22 cellular contexts compared by ENCODE assay signal in the genomic region with DNA sequence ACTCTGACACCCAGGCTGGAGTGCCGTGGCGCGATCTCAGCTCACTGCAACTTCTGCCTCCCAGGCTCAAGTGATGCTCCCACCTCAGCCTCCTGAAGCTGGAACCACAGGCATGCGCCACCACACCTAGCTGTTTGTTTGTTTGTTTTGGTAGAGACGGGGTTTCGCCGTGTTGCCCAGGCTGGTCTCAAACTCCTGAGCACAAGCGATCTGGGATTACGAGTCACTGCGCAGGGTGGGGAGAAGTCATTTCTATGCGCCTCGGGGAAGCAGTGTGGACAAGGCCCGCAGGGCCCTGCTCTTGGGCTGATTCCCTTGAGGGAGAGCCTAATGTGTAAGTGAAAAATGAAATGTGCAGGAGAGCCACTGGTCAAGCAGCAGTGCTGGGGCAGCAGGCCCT. TPM values are rescaled to one million over a fixed set of nuclear protein-coding genes. Genes with fewer than 3 reads are reported as not detected.
DNase-seq lines count a peak whose midpoint lies in the region; ATAC-seq, FAIRE-seq and TF ChIP-seq lines count a peak whose summit lies in the region.
"Had no signal": no experiment of that assay in that cellular context is flagged by ENCODE, and none has a peak within 500 bp of the region (broad histone marks: within the 10 kb centered on the region; RNA-seq: fewer than 3 reads in every experiment).

No MANE protein-coding gene starts in this region.

- no peaks in the 10 kb centered on the region for H3K79me2 ChIP-seq in K562 (ENCODE audit: control insufficient read depth, insufficient read depth, low read length)
- no peaks in the 10 kb centered on the region for H3K79me2 ChIP-seq in trophoblast cell (ENCODE audit: control insufficient read depth, insufficient read depth, low read length, poor library complexity)

- POLR2A ChIA-PET in K562 (lab: Yijun Ruan, JAX), result interaction anchor here (0.6 kb wide), 1 partner anchor 425 kb away, joined by 4 read pairs; no protein-coding TSS in a partner anchor

- no peak overlapping the region for H2AK5ac ChIP-seq in trophoblast cell (ENCODE audit: low read length)

- no peaks in the 10 kb centered on the region for H3K9me1 ChIP-seq in K562 (ENCODE audit: control insufficient read depth, insufficient read depth, low read length)

- no peaks in the 10 kb centered on the region for H3K36me3 ChIP-seq in K562 (ENCODE audit: control insufficient read depth, insufficient read depth, low read length)
- H3K36me3 ChIP-seq in endodermal cell (ENCODE audit: control insufficient read depth, insufficient read depth, low read length), result no peaks in the 10 kb centered on the region
- H3K36me3 ChIP-seq in trophoblast cell (ENCODE audit: control insufficient read depth in 1 of 2, insufficient read depth in 2 of 2, low read length in 2 of 2), result no peaks in the 10 kb centered on the region
- H3K36me3 ChIP-seq in upper lobe of right lung, result no peaks in the 10 kb centered on the region
- no peaks in the 10 kb centered on the region for H3K36me3 ChIP-seq in right atrium auricular region
- H3K36me3 ChIP-seq: BE2C; BLaER1 treated with 17β-estradiol and CSF1 and Interleukin-3, amounts not matched to agents 10 nM and 100 nM had no signal

- 71% methylated on average over 13 of the region's 13 CpGs for whole genome bisulfite sequencing in K562 (ENCODE audit: insufficient coverage, low coverage, missing lambda C conversion rate)
- 79 to 86% methylated on average over 12 to 13 of the region's 13 CpGs for WGBS in endodermal cell (ENCODE audit: insufficient coverage in 1 of 2, insufficient read length in 1 of 2), 2 experiments
- no CpG with 5 or more reads among the region's 13 CpGs for WGBS in trophoblast cell (ENCODE audit: extremely low coverage, insufficient coverage, insufficient read length)

- no peak overlapping the region for H3K27ac Mint-ChIP-seq in endodermal cell
- no peak overlapping the region for H3K27ac Mint-ChIP-seq in activated T-helper 1 cell treated with anti-CD3 and anti-CD28 coated beads, Interleukin-12 subunit alpha, Interleukin-12 subunit beta, Interleukin-2, Interleukin-4 antibody, amounts not matched to agents 30 ng/mL and 10 ng/mL and 1 ng/mL, durations not matched to agents 14 hours and 24 hours and 36 hours
- H3K27ac Mint-ChIP-seq: CD14-positive monocyte; CD4-positive, alpha-beta T cell; CD8-positive, alpha-beta memory T cell; H9 had no signal

- peaks cover 6% of the 10 kb centered on the region for H3K4me1 Mint-ChIP-seq in endodermal cell
- no peaks in the 10 kb centered on the region for H3K4me1 Mint-ChIP-seq in activated T-helper 1 cell treated with anti-CD3 and anti-CD28 coated beads, Interleukin-12 subunit alpha, Interleukin-12 subunit beta, Interleukin-2, Interleukin-4 antibody, amounts not matched to agents 30 ng/mL and 10 ng/mL and 1 ng/mL, durations not matched to agents 14 hours and 24 hours and 36 hours (ENCODE audit: low read depth)
- H3K4me1 Mint-ChIP-seq: CD8-positive, alpha-beta memory T cell had no signal

- no TSS peak for BruUV-seq in K562 (replicated peaks; lab: Mats Ljungman, UMichigan)

- H2BK12ac ChIP-seq in trophoblast cell (ENCODE audit: low read length), result no peak overlapping the region

- FAIRE-seq in K562 (lab: Jason Lieb, UNC), result no peak
- FAIRE-seq: D721Med, GM12892, GM19239 had no signal

- ATAC-seq in K562 (no peak), upper lobe of right lung (no peak)
- ATAC-seq: HCT116 had no signal

- no peak overlapping the region for H3K4ac ChIP-seq in trophoblast cell (ENCODE audit: low read depth, low read length)

- H3K4me3 ChIP-seq in K562 (no peak overlapping the region), endodermal cell (ENCODE audit: low read length) (no peak overlapping the region), trophoblast cell (ENCODE audit: low read depth, low read length) (no peak overlapping the region), upper lobe of right lung (no peak overlapping the region), right atrium auricular region (no peak overlapping the region)
- H3K4me3 ChIP-seq: BLaER1 treated with 17β-estradiol and CSF1 and Interleukin-3, amounts not matched to agents 10 nM and 100 nM; GM23248 had no signal

- H3K27ac ChIP-seq in K562 (ENCODE audit: extremely low read depth, low read depth, low read length), result no peak overlapping the region
- no peak overlapping the region for H3K27ac ChIP-seq in endodermal cell (ENCODE audit: low read depth, low read length)
- no peak overlapping the region for H3K27ac ChIP-seq in trophoblast cell (ENCODE audit: low read depth, low read length)
- H3K27ac ChIP-seq in upper lobe of right lung, result no peak overlapping the region
- no peak overlapping the region for H3K27ac ChIP-seq in right atrium auricular region
- H3K27ac ChIP-seq: BLaER1 treated with 17β-estradiol and CSF1 and Interleukin-3, amounts not matched to agents 10 nM and 100 nM; GM23248 had no signal

- no peaks in the 10 kb centered on the region for H3K36me3 Mint-ChIP-seq in endodermal cell (ENCODE audit: low read depth)
- H3K36me3 Mint-ChIP-seq in activated T-helper 1 cell treated with anti-CD3 and anti-CD28 coated beads, Interleukin-12 subunit alpha, Interleukin-12 subunit beta, Interleukin-2, Interleukin-4 antibody, amounts not matched to agents 30 ng/mL and 10 ng/mL and 1 ng/mL, durations not matched to agents 14 hours and 24 hours and 36 hours (ENCODE audit: low read depth), result no peaks in the 10 kb centered on the region
- H3K36me3 Mint-ChIP-seq: CD14-positive monocyte; CD8-positive, alpha-beta memory T cell had no signal

- H4K12ac ChIP-seq in trophoblast cell (ENCODE audit: low read depth, low read length), result no peak overlapping the region

- no peaks in the 10 kb centered on the region for H3K9me3 Mint-ChIP-seq in endodermal cell
- H3K9me3 Mint-ChIP-seq in activated T-helper 1 cell treated with anti-CD3 and anti-CD28 coated beads, Interleukin-12 subunit alpha, Interleukin-12 subunit beta, Interleukin-2, Interleukin-4 antibody, amounts not matched to agents 30 ng/mL and 10 ng/mL and 1 ng/mL, durations not matched to agents 14 hours and 24 hours and 36 hours, result no peaks in the 10 kb centered on the region
- H3K9me3 Mint-ChIP-seq: CD4-positive, alpha-beta T cell; CD8-positive, alpha-beta memory T cell; H9 had no signal

- no peak overlapping the region for H2BK5ac ChIP-seq in trophoblast cell (ENCODE audit: low read depth, low read length, poor library complexity)

- H3K27me3 ChIP-seq in K562 (ENCODE audit: control insufficient read depth in 2 of 2, insufficient read depth in 2 of 2, low read length in 2 of 2) (peaks cover 0 to 15% of the 10 kb centered on the region in 2 experiments; a peak in 2 of 5 replicates), endodermal cell (ENCODE audit: control insufficient read depth, insufficient read depth, low read length, poor library complexity, severe bottlenecking) (no peaks in the 10 kb centered on the region), trophoblast cell (ENCODE audit: insufficient read depth, low read length) (no peaks in the 10 kb centered on the region), upper lobe of right lung (peaks cover 6% of the 10 kb centered on the region), right atrium auricular region (no peaks in the 10 kb centered on the region)
- H3K27me3 ChIP-seq: BE2C; BLaER1 treated with 17β-estradiol and CSF1 and Interleukin-3, amounts not matched to agents 10 nM and 100 nM had no signal

- TF ChIP-seq EP300 in K562 (IDR thresholded peaks at IDR 0.05; ENCODE audit: low read length), result no peak

- TF ChIP-seq RAD21 in K562 (CRISPR knock-in tag; conservative IDR thresholded peaks at IDR 0.05 in 1 of 2, IDR thresholded peaks at IDR 0.05 in 1 of 2), result no peak

- no peak overlapping the region for H4K8ac ChIP-seq in trophoblast cell (ENCODE audit: low read depth, low read length)

- CTCF ChIA-PET in K562 (lab: Yijun Ruan, JAX; ENCODE audit: low intra/inter-chr PET ratio), result interaction anchor here (0.9 kb wide), 1 partner anchor 17 kb away, joined by 3 read pairs; no protein-coding TSS in a partner anchor

- H3K9ac ChIP-seq in K562 (ENCODE audit: insufficient read depth in 1 of 2, low read depth in 2 of 2, low read length in 2 of 2) (peak overlapping the region in 1 of 2 experiments; percentile 32; a peak in 1 of 4 replicates), endodermal cell (ENCODE audit: extremely low read depth, low read length, poor library complexity, severe bottlenecking) (no peak overlapping the region), trophoblast cell (ENCODE audit: low read length) (no peak overlapping the region)
- H3K9ac ChIP-seq: BLaER1 treated with 17β-estradiol and CSF1 and Interleukin-3, amounts not matched to agents 10 nM and 100 nM; GM23248 had no signal

- 0 out of 6 replicates have a peak, but pooled peaks of 1 of the 3 experiments have one; percentile 3 for TF ChIP-seq CTCF in K562 (IDR thresholded peaks at IDR 0.05 in 2 of 3, conservative IDR thresholded peaks at IDR 0.05 in 1 of 3; ENCODE audit: insufficient read depth in 2 of 3, low read depth in 1 of 3, low read length in 3 of 3)
- no peak for TF ChIP-seq CTCF in endodermal cell (conservative IDR thresholded peaks at IDR 0.05)
- TF ChIP-seq CTCF in upper lobe of right lung (IDR thresholded peaks at IDR 0.05), result no peak
- no peak for TF ChIP-seq CTCF in right atrium auricular region (IDR thresholded peaks at IDR 0.05)

- H3K79me1 ChIP-seq in trophoblast cell (ENCODE audit: low read length), result no peaks in the 10 kb centered on the region

- intact Hi-C loops in K562 (cut with micrococcal nuclease) (loop anchor here (2.0 kb wide), 1 partner anchor 50 kb away; no protein-coding TSS in a partner anchor), upper lobe of right lung (cut with DNase I) (no loop called here)
- intact Hi-C loops in activated T-helper 1 cell treated with anti-CD3 and anti-CD28 coated beads, Interleukin-12 subunit alpha, Interleukin-12 subunit beta, Interleukin-2, Interleukin-4 antibody, amounts not matched to agents 30 ng/mL and 10 ng/mL and 1 ng/mL, durations not matched to agents 14 hours and 24 hours and 36 hours (cut with micrococcal nuclease), result no loop called here

- H3K9me3 ChIP-seq in K562 (replicated peaks; ENCODE audit: control insufficient read depth, insufficient read depth, low read depth, low read length) (no peaks in the 10 kb centered on the region), endodermal cell (ENCODE audit: control insufficient read depth, low read length) (no peaks in the 10 kb centered on the region), trophoblast cell (ENCODE audit: insufficient read depth, low read depth, low read length) (no peaks in the 10 kb centered on the region), upper lobe of right lung (no peaks in the 10 kb centered on the region), right atrium auricular region (no peaks in the 10 kb centered on the region)
- H3K9me3 ChIP-seq: BE2C; BLaER1 treated with 17β-estradiol and CSF1 and Interleukin-3, amounts not matched to agents 10 nM and 100 nM had no signal

- H3K4me3 Mint-ChIP-seq in endodermal cell, result no peak overlapping the region
- H3K4me3 Mint-ChIP-seq in activated T-helper 1 cell treated with anti-CD3 and anti-CD28 coated beads, Interleukin-12 subunit alpha, Interleukin-12 subunit beta, Interleukin-2, Interleukin-4 antibody, amounts not matched to agents 30 ng/mL and 10 ng/mL and 1 ng/mL, durations not matched to agents 14 hours and 24 hours and 36 hours, result no peak overlapping the region
- H3K4me3 Mint-ChIP-seq: CD14-positive monocyte; CD4-positive, alpha-beta T cell; H9 had no signal

- DNase-seq in K562 (ENCODE audit: extremely low read depth in 1 of 4, low spot score in 3 of 4) (no peak), endodermal cell (peak; percentile 41), trophoblast cell (peak; percentile 83 to 96), upper lobe of right lung (peak; percentile 55), right atrium auricular region (ENCODE audit: low spot score) (no peak), NCI-H446 treated with DMSO at 0.1 percent for 48 hours (lab: John Stamatoyannopoulos, UW) (no peak), mucosa of gallbladder (ENCODE audit: low spot score) (no peak)
- DNase-seq in activated T-helper 1 cell treated with anti-CD3 and anti-CD28 coated beads, Interleukin-12 subunit alpha, Interleukin-12 subunit beta, Interleukin-2, Interleukin-4 antibody, amounts not matched to agents 30 ng/mL and 10 ng/mL and 1 ng/mL, durations not matched to agents 14 hours and 24 hours and 36 hours (ENCODE audit: low spot score), result no peak
- DNase-seq: BE2C; CD4-positive, alpha-beta T cell; CD8-positive, alpha-beta memory T cell; DMS53; DMS79 treated with DMSO at 0.1 percent for 48 hours; GF-D8; GM23248 had no signal

- TF ChIP-seq POLR2A in K562 (conservative IDR thresholded peaks at IDR 0.05), result no peak

- peaks cover 16 to 33% of the 10 kb centered on the region in 2 experiments; a peak in 4 of 5 replicates for H3K4me1 ChIP-seq in K562 (replicated peaks in 1 of 2; ENCODE audit: control insufficient read depth in 2 of 2, insufficient read depth in 2 of 2, low read length in 2 of 2)
- no peaks in the 10 kb centered on the region for H3K4me1 ChIP-seq in endodermal cell (ENCODE audit: control insufficient read depth, insufficient read depth, low read length)
- peaks cover 0 to 4% of the 10 kb centered on the region in 2 experiments for H3K4me1 ChIP-seq in trophoblast cell (ENCODE audit: control insufficient read depth in 1 of 2, insufficient read depth in 2 of 2, low read length in 2 of 2)
- H3K4me1 ChIP-seq in upper lobe of right lung, result no peaks in the 10 kb centered on the region
- peaks cover 0 to 5% of the 10 kb centered on the region in 2 donors for H3K4me1 ChIP-seq in right atrium auricular region
- H3K4me1 ChIP-seq: BE2C; BLaER1 treated with 17β-estradiol and CSF1 and Interleukin-3, amounts not matched to agents 10 nM and 100 nM had no signal

- in situ Hi-C loops in K562 (cut with MboI), result no loop called here

- H4K91ac ChIP-seq in trophoblast cell (ENCODE audit: low read depth, low read length), result no peak overlapping the region

- H3K4me2 ChIP-seq in K562 (ENCODE audit: insufficient read depth, low read length), result no peak overlapping the region
- no peak overlapping the region for H3K4me2 ChIP-seq in trophoblast cell (ENCODE audit: low read length)
- H3K4me2 ChIP-seq: BLaER1 treated with 17β-estradiol and CSF1 and Interleukin-3, amounts not matched to agents 10 nM and 100 nM had no signal

- H2BK120ac ChIP-seq in trophoblast cell (ENCODE audit: insufficient read depth, low read length, poor library complexity), result no peak overlapping the region

- no peaks in the 10 kb centered on the region for H4K20me1 ChIP-seq in K562 (replicated peaks; ENCODE audit: control insufficient read depth, insufficient read depth, low read length)
- H4K20me1 ChIP-seq: BLaER1 treated with 17β-estradiol and CSF1 and Interleukin-3, amounts not matched to agents 10 nM and 100 nM had no signal

- H3K23ac ChIP-seq in trophoblast cell (ENCODE audit: low read length), result no peak overlapping the region

- no peak overlapping the region for H2AFZ ChIP-seq in K562 (ENCODE audit: low read depth, low read length)
- H2AFZ ChIP-seq in trophoblast cell (ENCODE audit: insufficient read depth, low read length, poor library complexity), result no peak overlapping the region
- H2AFZ ChIP-seq: GM23248 had no signal

- H3K14ac ChIP-seq in trophoblast cell (ENCODE audit: low read length), result no peak overlapping the region

- no peak overlapping the region for H3K18ac ChIP-seq in trophoblast cell (ENCODE audit: low read length)

- peaks cover 1% of the 10 kb centered on the region for H3K27me3 Mint-ChIP-seq in endodermal cell (ENCODE audit: insufficient read depth)
- peaks cover 1% of the 10 kb centered on the region for H3K27me3 Mint-ChIP-seq in activated T-helper 1 cell treated with anti-CD3 and anti-CD28 coated beads, Interleukin-12 subunit alpha, Interleukin-12 subunit beta, Interleukin-2, Interleukin-4 antibody, amounts not matched to agents 30 ng/mL and 10 ng/mL and 1 ng/mL, durations not matched to agents 14 hours and 24 hours and 36 hours (ENCODE audit: insufficient read depth)

RNA-seq across cellular contexts. Expression of gene SEPTIN5, which starts 19.6 kb away (rescaled TPM):
- 625 and 1,610 TPM in 2 replicates for total RNA-seq in K562 (2011; cell fraction: chromatin; rRNA removed; ENCODE audit: low replicate concordance)
- total RNA-seq in K562 (2011; cell fraction: nucleolus; rRNA removed), result 538 and 650 TPM in 2 replicates
- total RNA-seq in K562 (2011; cell fraction: nucleoplasm; rRNA removed), result 407 and 495 TPM in 2 replicates
- total RNA-seq in K562 (2014; rRNA removed) (116 and 125 TPM in 2 replicates), K562 (2014; rRNA removed; fragmentation: Illumina TruSeq; extraction: Trizol) (92.5 and 94.6 TPM in 2 replicates), K562 (2015; rRNA removed; fragmentation: Illumina TruSeq; extraction: Trizol) (28.1 and 34.9 TPM in 2 replicates), K562 (2021) (177 and 195 TPM in 2 replicates), endodermal cell (10 to 100 TPM in 1 of 2 donors, 1 to 10 TPM in 1; 9.8 to 20.0 TPM), upper lobe of right lung (11.5 TPM), right atrium auricular region (100 to 1,000 TPM; 162 to 287 TPM), mucosa of gallbladder (20.5 TPM)
- polyA plus RNA-seq in K562 (2011; rRNA removed) (119 and 238 TPM in 2 replicates), K562 (2014; fragmentation: Illumina TruSeq; extraction: Trizol) (135 and 164 TPM in 2 replicates), K562 (2014; fragmentation: Nextera tagmentation; extraction: Ambion mirVana) (1 to 10 TPM in 1 of 2 experiments, under 1 TPM in 1; 0.03 to 1.9 TPM), K562 (2014; rRNA removed) (129 and 135 TPM in 2 replicates)
- polyA plus RNA-seq in K562 (2011; cell fraction: cytosol; rRNA removed), result 143 and 156 TPM in 2 replicates
- polyA plus RNA-seq in K562 (2011; cell fraction: nucleus; rRNA removed), result 671 and 957 TPM in 2 replicates
- 122 and 123 TPM in 2 replicates for polyA plus RNA-seq in K562 (2012)
- 306 and 458 TPM in 2 replicates for polyA minus RNA-seq in K562 (2011; rRNA and poly(A)+ RNA removed)
- polyA minus RNA-seq in K562 (2011; cell fraction: cytosol; rRNA and poly(A)+ RNA removed), result 83.2 and 205 TPM in 2 replicates
- polyA minus RNA-seq in K562 (2011; cell fraction: nucleus; rRNA and poly(A)+ RNA removed), result 284 and 666 TPM in 2 replicates
- 45.2 TPM for polyA plus RNA-seq in endodermal cell (2013, experiment 1 of 2)
- 45.0 TPM for polyA plus RNA-seq in endodermal cell (2013, experiment 2 of 2)
- 1.5 TPM in 2 replicates for polyA plus RNA-seq in trophoblast cell (2013)
- 0.98 and 1.3 TPM in 2 replicates for total RNA-seq in activated T-helper 1 cell treated with anti-CD3 and anti-CD28 coated beads, Interleukin-12 subunit alpha, Interleukin-12 subunit beta, Interleukin-2, Interleukin-4 antibody, amounts not matched to agents 30 ng/mL and 10 ng/mL and 1 ng/mL, durations not matched to agents 14 hours and 24 hours and 36 hours
- polyA plus RNA-seq: CD8-positive, alpha-beta memory T cell had no signal

RNA-seq across cellular contexts. Expression of gene GP1BB, which starts 28.6 kb away (rescaled TPM):
- total RNA-seq in K562 (2011; cell fraction: chromatin; rRNA removed; ENCODE audit: low replicate concordance), result 12.5 and 89.3 TPM in 2 replicates
- 145 and 149 TPM in 2 replicates for total RNA-seq in K562 (2011; cell fraction: nucleolus; rRNA removed)
- 44.7 and 52.3 TPM in 2 replicates for total RNA-seq in K562 (2011; cell fraction: nucleoplasm; rRNA removed)
- total RNA-seq in K562 (2014; rRNA removed) (85.2 and 90.0 TPM in 2 replicates), K562 (2014; rRNA removed; fragmentation: Illumina TruSeq; extraction: Trizol) (2.1 and 2.8 TPM in 2 replicates), K562 (2015; rRNA removed; fragmentation: Illumina TruSeq; extraction: Trizol) (1.6 and 5.2 TPM in 2 replicates), K562 (2021) (139 and 162 TPM in 2 replicates), endodermal cell (under 1 TPM; 0.48 to 0.62 TPM), upper lobe of right lung (1.3 TPM), right atrium auricular region (10 to 100 TPM; 25.8 to 34.7 TPM), mucosa of gallbladder (5.4 TPM)
- polyA plus RNA-seq in K562 (2011; rRNA removed) (9.2 and 33.6 TPM in 2 replicates), K562 (2014; fragmentation: Illumina TruSeq; extraction: Trizol) (1.6 and 15.2 TPM in 2 replicates), K562 (2014; fragmentation: Nextera tagmentation; extraction: Ambion mirVana) (1 to 10 TPM in 1 of 2 experiments, under 1 TPM in 1; 0.69 to 1.1 TPM), K562 (2014; rRNA removed) (110 and 150 TPM in 2 replicates)
- 60.0 and 286 TPM in 2 replicates for polyA plus RNA-seq in K562 (2011; cell fraction: cytosol; rRNA removed)
- polyA plus RNA-seq in K562 (2011; cell fraction: nucleus; rRNA removed), result 103 and 165 TPM in 2 replicates
- 49.9 and 97.0 TPM in 2 replicates for polyA plus RNA-seq in K562 (2012)
- 2.4 and 2.8 TPM in 2 replicates for polyA minus RNA-seq in K562 (2011; rRNA and poly(A)+ RNA removed)
- polyA minus RNA-seq in K562 (2011; cell fraction: cytosol; rRNA and poly(A)+ RNA removed), result 43.2 and 113 TPM in 2 replicates
- polyA minus RNA-seq in K562 (2011; cell fraction: nucleus; rRNA and poly(A)+ RNA removed), result 19.4 and 37.3 TPM in 2 replicates
- polyA plus RNA-seq in endodermal cell (2013, experiment 1 of 2), result 4.2 TPM
- 5.0 TPM for polyA plus RNA-seq in endodermal cell (2013, experiment 2 of 2)
- polyA plus RNA-seq in trophoblast cell (2013), result 0.05 TPM in 1 of 2 replicates, not detected in the other
- not detected in 2 replicates for total RNA-seq in activated T-helper 1 cell treated with anti-CD3 and anti-CD28 coated beads, Interleukin-12 subunit alpha, Interleukin-12 subunit beta, Interleukin-2, Interleukin-4 antibody, amounts not matched to agents 30 ng/mL and 10 ng/mL and 1 ng/mL, durations not matched to agents 14 hours and 24 hours and 36 hours
- total RNA-seq: CD8-positive, alpha-beta memory T cell had no signal
- polyA plus RNA-seq: CD8-positive, alpha-beta memory T cell had no signal

Comparison
In these comparisons a context has a peak if more than half of its experiments do, and no peak if none do; other contexts are left out.
1. DNase-seq: peak in endodermal cell (single experiment), trophoblast cell (2 of 2) and upper lobe of right lung (single experiment); none in K562 (0 of 4), right atrium auricular region (single experiment), NCI-H446 treated with DMSO at 0.1 percent for 48 hours (single experiment), activated T-helper 1 cell treated with anti-CD3 and anti-CD28 coated beads, Interleukin-12 subunit alpha, Interleukin-12 subunit beta, Interleukin-2, Interleukin-4 antibody, amounts not matched to agents 30 ng/mL and 10 ng/mL and 1 ng/mL, durations not matched to agents 14 hours and 24 hours and 36 hours (single experiment) and mucosa of gallbladder (single experiment).